ENCODE assay signal across 27 cellular contexts in the genomic region with DNA sequence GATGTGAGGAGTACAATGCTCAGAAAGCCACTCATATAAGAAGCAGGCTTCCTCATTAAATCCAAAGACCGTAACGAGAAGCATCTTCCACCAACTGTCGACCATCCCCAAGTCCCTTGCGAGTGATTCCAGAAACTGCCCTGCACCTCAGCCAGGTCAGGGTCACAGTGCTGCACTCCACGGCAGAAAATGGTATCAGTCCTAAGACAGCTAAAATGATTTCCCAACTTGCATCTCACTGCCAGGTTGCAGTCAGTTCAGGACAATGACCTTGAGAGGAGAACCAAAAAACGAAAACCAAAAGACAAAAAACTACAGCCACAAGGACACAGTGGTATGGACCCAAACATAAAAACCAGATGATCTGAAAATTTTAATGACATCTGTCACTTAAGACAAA.
"Had no signal": no experiment of that assay in that cellular context is flagged by ENCODE, and none has a peak within 500 bp of the region (broad histone marks: within the 10 kb centered on the region; RNA-seq: fewer than 3 reads in every experiment).

No MANE protein-coding gene starts in this region.

- ATAC-seq: activated CD8-positive, alpha-beta T cell treated with anti-CD3 and anti-CD28 coated beads for 36 hours; Panc1; Right ventricle myocardium inferior had no signal

- H3K4me1 ChIP-seq: SJCRH30 had no signal

- H3K27ac Mint-ChIP-seq: activated CD8-positive, alpha-beta T cell treated with anti-CD3 and anti-CD28 coated beads for 36 hours; activated naive CD4-positive, alpha-beta T cell treated with anti-CD3 and anti-CD28 coated beads for 36 hours; activated naive CD8-positive, alpha-beta T cell had no signal

- DNase-seq: activated CD4-positive, alpha-beta T cell treated with anti-CD3 and anti-CD28 coated beads, Interleukin-2, amount 50 U/mL, for 1 hour; activated CD4-positive, CD25-positive, alpha-beta regulatory T cell; activated CD8-positive, alpha-beta memory T cell treated with anti-CD3 and anti-CD28 coated beads, Interleukin-2, amount 50 U/mL, for 48 hours; activated CD8-positive, alpha-beta T cell treated with anti-CD3 and anti-CD28 coated beads for 36 hours; activated gamma-delta T cell; activated naive CD4-positive, alpha-beta T cell treated with anti-CD3 and anti-CD28 coated beads for 36 hours; activated T-cell treated with anti-CD3 and anti-CD28 coated beads, Interleukin-2, amount 50 U/mL, for 1 hour; brain microvascular endothelial cell; MG63; MV-4-11; NCI-H1105; NCI-H1436; NCI-H1694 treated with DMSO at 0.1 percent for 48 hours; NCI-H2029 treated with DMSO at 0.1 percent for 48 hours; NCI-H345; NCI-H510A; NCI-H526 treated with DMSO at 0.1 percent for 48 hours; NCI-H82; OCI-M1; RPMI8226; SJCRH30; SK-N-SH; T-helper 1 cell had no signal

- H3K27me3 ChIP-seq: brain microvascular endothelial cell, MG63, SJCRH30 had no signal

- H3K27me3 Mint-ChIP-seq: activated CD8-positive, alpha-beta T cell treated with anti-CD3 and anti-CD28 coated beads for 36 hours; activated naive CD8-positive, alpha-beta T cell had no signal

- H3K27ac ChIP-seq: brain microvascular endothelial cell, SJCRH30, VCaP had no signal

- H3K9me3 Mint-ChIP-seq: activated CD8-positive, alpha-beta T cell treated with anti-CD3 and anti-CD28 coated beads for 36 hours; activated naive CD4-positive, alpha-beta T cell treated with anti-CD3 and anti-CD28 coated beads for 36 hours had no signal

- H3K9me3 ChIP-seq: MG63, SJCRH30, SK-N-SH had no signal

- H3K9ac ChIP-seq: SK-N-SH had no signal

- H3K4me3 Mint-ChIP-seq: activated CD8-positive, alpha-beta T cell treated with anti-CD3 and anti-CD28 coated beads for 36 hours; activated naive CD4-positive, alpha-beta T cell treated with anti-CD3 and anti-CD28 coated beads for 36 hours; activated naive CD8-positive, alpha-beta T cell had no signal

- H3K4me3 ChIP-seq: MG63, SJCRH30 had no signal
